In genomic region chr3:125280966-125281365, GRCh38 we compare ENCODE assay signal across 11 cellular contexts.
DNase-seq lines count a peak whose midpoint lies in the region; ATAC-seq and TF ChIP-seq lines count a peak whose summit lies in the region.
"Had no signal": no experiment of that assay in that cellular context is flagged by ENCODE, and none has a peak within 500 bp of the region (broad histone marks: within the 10 kb centered on the region; RNA-seq: fewer than 3 reads in every experiment).

No MANE protein-coding gene starts in this region.

- H3K4me3 ChIP-seq in HFF-Myc (replicated peaks; ENCODE audit: low read depth, low read length), result no peak overlapping the region
- no peak overlapping the region for H3K4me3 ChIP-seq in foreskin fibroblast (ENCODE audit: low read depth in 1 of 2, low read length in 2 of 2)
- H3K4me3 ChIP-seq: BLaER1 treated with 17β-estradiol and CSF1 and Interleukin-3, amounts not matched to agents 10 nM and 100 nM had no signal

- DNase-seq in A172 (ENCODE audit: low spot score) (peak; percentile 22), HFF-Myc (ENCODE audit: extremely low read depth, low read depth) (peak; percentile 45), RPMI7951 (ENCODE audit: low read depth) (peak; percentile 81), foreskin fibroblast (peak; percentile 19 to 47), cortex of kidney (lab: John Stamatoyannopoulos, UW) (no peak)
- DNase-seq: activated CD4-positive, alpha-beta memory T cell treated with anti-CD3 and anti-CD28 coated beads for 36 hours; NCI-H524 treated with DMSO at 0.1 percent for 48 hours had no signal

- TF ChIP-seq CTCF in HFF-Myc (IDR thresholded peaks at IDR 0.05; ENCODE audit: low read depth, low read length, missing control alignments) (no peak), foreskin fibroblast (IDR thresholded peaks at IDR 0.05; ENCODE audit: low read depth, low read length) (no peak)

- ATAC-seq in HG03196 (IDR thresholded peaks at IDR 0.05; ENCODE audit: unreplicated experiment), result no peak
- no peak for ATAC-seq in HG03571 (IDR thresholded peaks at IDR 0.05; ENCODE audit: unreplicated experiment)
- no peak for ATAC-seq in HG03045 (IDR thresholded peaks at IDR 0.05; ENCODE audit: unreplicated experiment)
